Comparison of ENCODE assay signal across 8 cellular contexts in the genomic region with DNA sequence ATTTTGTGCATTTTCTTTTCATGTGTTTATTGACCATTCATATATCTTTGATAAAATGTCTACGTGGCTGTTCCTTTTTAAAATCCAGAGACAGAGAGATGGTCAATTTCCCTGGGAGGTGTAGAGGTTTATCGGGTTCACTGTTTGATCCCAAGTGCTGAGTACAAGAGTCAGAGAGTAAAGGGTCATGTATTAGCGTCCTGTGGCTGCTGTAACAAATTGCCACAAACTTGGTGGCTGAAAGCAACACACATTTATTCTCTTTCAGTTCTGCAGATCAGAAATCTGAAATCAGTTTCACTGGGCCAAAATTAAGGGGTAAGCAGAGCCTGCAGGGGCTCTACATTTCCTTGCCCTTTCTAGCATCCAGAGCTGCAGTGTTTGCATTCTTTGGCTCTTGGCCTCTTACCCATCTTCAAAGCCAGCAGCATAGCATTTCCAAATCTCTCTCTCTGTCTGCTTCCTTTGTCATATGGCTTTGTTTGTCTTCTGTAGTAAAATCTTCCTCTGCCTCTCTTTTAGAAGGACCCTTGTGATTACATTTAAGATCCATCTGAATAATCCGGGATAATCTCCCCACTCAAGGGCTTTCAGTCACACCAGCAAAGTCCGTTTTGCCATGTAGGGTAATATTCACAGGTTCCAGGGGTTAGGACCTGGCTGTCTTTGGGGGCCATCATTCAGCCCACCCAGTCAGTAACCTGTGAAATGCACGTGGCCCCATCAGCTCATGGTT. TPM values are rescaled to one million over a fixed set of nuclear protein-coding genes. Genes with fewer than 3 reads are reported as not detected.
DNase-seq lines count a peak whose midpoint lies in the region; TF ChIP-seq lines count a peak whose summit lies in the region.

No MANE protein-coding gene starts in this region.

- DNase-seq in MM.1S (no peak), coronary artery (ENCODE audit: low spot score) (peak; percentile 3), HCEC 1CT (no peak), SK-N-DZ (ENCODE audit: low spot score) (no peak), DMS 273 treated with DMSO at 0.1 percent for 48 hours (lab: John Stamatoyannopoulos, UW) (no peak)
- no peak for DNase-seq in activated CD4-positive, alpha-beta memory T cell treated with anti-CD3 and anti-CD28 coated beads for 36 hours

- intact Hi-C loops in activated CD4-positive, alpha-beta memory T cell treated with anti-CD3 and anti-CD28 coated beads for 36 hours (cut with micrococcal nuclease) = loop anchor here (1.0 to 5.0 kb wide), 4 partner anchors 271 to 1033 kb away; no protein-coding TSS in a partner anchor

- H3K9me3 ChIP-seq in BLaER1 (no peaks in the 10 kb centered on the region), MM.1S (replicated peaks; ENCODE audit: insufficient read depth, low read length) (no peaks in the 10 kb centered on the region), neuron (ENCODE audit: low read length) (no peaks in the 10 kb centered on the region)

- H3K9me2 ChIP-seq in MM.1S (replicated peaks; ENCODE audit: insufficient read depth, low read length) = no peaks in the 10 kb centered on the region

- TF ChIP-seq CTCF in MM.1S (IDR thresholded peaks at IDR 0.05; ENCODE audit: low read length) (no peak), coronary artery (IDR thresholded peaks at IDR 0.05) (no peak)

- H3K27ac Mint-ChIP-seq in activated CD4-positive, alpha-beta memory T cell treated with anti-CD3 and anti-CD28 coated beads for 36 hours = no peak overlapping the region

- no peak overlapping the region for H3K4me3 ChIP-seq in BLaER1
- H3K4me3 ChIP-seq in MM.1S (ENCODE audit: low read length) = no peak overlapping the region
- H3K4me3 ChIP-seq in coronary artery = peak overlapping the region; percentile 81
- H3K4me3 ChIP-seq in neuron (ENCODE audit: low read length) = no peak overlapping the region

- H3K79me2 ChIP-seq in MM.1S (ENCODE audit: low read length) = no peaks in the 10 kb centered on the region

- peaks cover 1% of the 10 kb centered on the region for H3K27me3 Mint-ChIP-seq in activated CD4-positive, alpha-beta memory T cell treated with anti-CD3 and anti-CD28 coated beads for 36 hours

- no peaks in the 10 kb centered on the region for H3K36me3 ChIP-seq in BLaER1
- no peaks in the 10 kb centered on the region for H3K36me3 ChIP-seq in MM.1S (replicated peaks; ENCODE audit: insufficient read depth, low read length)
- H3K36me3 ChIP-seq in neuron (ENCODE audit: insufficient read depth, low read length) = no peaks in the 10 kb centered on the region

- no peaks in the 10 kb centered on the region for H4K20me1 ChIP-seq in BLaER1
- H4K20me1 ChIP-seq in MM.1S (ENCODE audit: insufficient read depth, low read length) = no peaks in the 10 kb centered on the region

- H3K4me1 Mint-ChIP-seq in activated CD4-positive, alpha-beta memory T cell treated with anti-CD3 and anti-CD28 coated beads for 36 hours (ENCODE audit: low read depth) = no peaks in the 10 kb centered on the region

- no peak overlapping the region for H3K4me3 Mint-ChIP-seq in activated CD4-positive, alpha-beta memory T cell treated with anti-CD3 and anti-CD28 coated beads for 36 hours

- POLR2A ChIA-PET in activated CD4-positive, alpha-beta memory T cell treated with anti-CD3 and anti-CD28 coated beads for 36 hours (lab: Charles Lee) = no interaction called here

- no peaks in the 10 kb centered on the region for H3K36me3 Mint-ChIP-seq in activated CD4-positive, alpha-beta memory T cell treated with anti-CD3 and anti-CD28 coated beads for 36 hours

- H3K4me2 ChIP-seq in BLaER1 = no peak overlapping the region; the same call in 1 of the 2 replicates
- H3K4me2 ChIP-seq in MM.1S (ENCODE audit: low read depth, low read length) = peak overlapping the region; percentile 94; the same call in 1 of the 2 replicates

- CTCF ChIA-PET in activated CD4-positive, alpha-beta memory T cell treated with anti-CD3 and anti-CD28 coated beads for 36 hours (lab: Charles Lee) = interaction anchor here (0.6 to 7.5 kb wide), 30 partner anchors 9 to 1032 kb away, joined by 3 to 173 read pairs (median 4); a partner anchor contains a TSS

- no peaks in the 10 kb centered on the region for H3F3A ChIP-seq in MM.1S (ENCODE audit: insufficient read depth, low read length)

- no peak overlapping the region for H3K27ac ChIP-seq in BLaER1
- no peak overlapping the region for H3K27ac ChIP-seq in MM.1S (ENCODE audit: low read length)
- no peak overlapping the region for H3K27ac ChIP-seq in coronary artery

- H2AFZ ChIP-seq in MM.1S (ENCODE audit: low read length) = peak overlapping the region; percentile 95
- peak overlapping the region; percentile 49 for H2AFZ ChIP-seq in neuron (ENCODE audit: low read depth, low read length)

- H3K9ac ChIP-seq in BLaER1 (peak overlapping the region; percentile 73; the same call in 1 of the 2 replicates), MM.1S (ENCODE audit: low read length) (peak overlapping the region; percentile 31; the same call in 1 of the 2 replicates)

- H3K27me3 ChIP-seq in BLaER1 (0 out of 2 replicates have a peak, but pooled peaks cover 3% of the 10 kb centered on the region), MM.1S (replicated peaks; ENCODE audit: insufficient read depth, low read length) (no peaks in the 10 kb centered on the region), neuron (ENCODE audit: insufficient read depth, low read length) (no peaks in the 10 kb centered on the region)

- H3K4me1 ChIP-seq in BLaER1 = peaks cover 6% of the 10 kb centered on the region
- peaks cover 4% of the 10 kb centered on the region; the same call in 1 of the 2 replicates for H3K4me1 ChIP-seq in MM.1S (ENCODE audit: low read length)
- H3K4me1 ChIP-seq in neuron (ENCODE audit: insufficient read depth, low read length) = peaks cover 16% of the 10 kb centered on the region

- H3K9me3 Mint-ChIP-seq in activated CD4-positive, alpha-beta memory T cell treated with anti-CD3 and anti-CD28 coated beads for 36 hours = no peaks in the 10 kb centered on the region

RNA-seq across cellular contexts. Expression of a gene that starts 49.9 kb away (rescaled TPM):
- 2.4 and 3.5 TPM in 2 replicates for polyA plus RNA-seq in SK-N-DZ (2014; cell fraction: cytosol; rRNA removed)
- 1.1 and 4.4 TPM in 2 replicates for polyA plus RNA-seq in SK-N-DZ (2014; cell fraction: nucleus; rRNA removed)
- total RNA-seq in activated CD4-positive, alpha-beta memory T cell treated with anti-CD3 and anti-CD28 coated beads for 36 hours = under 1 TPM in 1 of 2 experiments, not detected in 1; 0.24 TPM
